1 cellular context compared by ENCODE assay signal in the genomic region with DNA sequence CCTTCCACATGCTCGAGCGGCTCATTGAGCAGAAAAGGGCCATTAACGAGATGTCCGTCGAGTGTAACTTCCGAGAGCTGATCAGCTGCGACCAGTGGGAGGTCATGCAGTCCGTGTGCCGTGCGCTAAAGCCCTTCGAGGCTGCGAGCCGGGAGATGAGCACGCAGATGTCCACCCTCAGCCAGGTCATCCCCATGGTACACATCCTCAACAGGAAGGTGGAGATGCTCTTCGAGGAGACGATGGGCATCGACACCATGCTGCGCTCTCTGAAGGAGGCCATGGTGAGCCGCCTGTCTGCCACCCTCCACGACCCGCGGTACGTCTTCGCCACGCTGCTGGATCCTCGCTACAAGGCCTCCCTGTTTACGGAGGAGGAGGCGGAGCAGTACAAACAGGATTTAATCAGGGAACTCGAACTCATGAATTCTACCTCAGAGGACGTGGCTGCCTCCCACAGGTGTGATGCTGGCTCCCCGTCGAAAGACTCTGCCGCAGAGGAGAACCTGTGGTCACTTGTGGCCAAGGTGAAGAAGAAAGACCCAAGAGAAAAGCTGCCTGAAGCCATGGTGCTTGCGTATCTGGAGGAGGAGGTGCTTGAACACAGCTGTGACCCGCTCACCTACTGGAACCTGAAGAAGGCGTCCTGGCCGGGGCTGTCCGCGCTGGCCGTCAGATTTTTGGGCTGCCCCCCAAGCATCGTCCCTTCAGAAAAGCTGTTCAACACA.
TF ChIP-seq lines count a peak whose summit lies in the region.

No MANE protein-coding gene starts in this region.

TF ChIP-seq in GM12878, 131 proteins besides CTCF, POLR2A, EP300 and RAD21:
- TF ChIP-seq, protein P1, sequence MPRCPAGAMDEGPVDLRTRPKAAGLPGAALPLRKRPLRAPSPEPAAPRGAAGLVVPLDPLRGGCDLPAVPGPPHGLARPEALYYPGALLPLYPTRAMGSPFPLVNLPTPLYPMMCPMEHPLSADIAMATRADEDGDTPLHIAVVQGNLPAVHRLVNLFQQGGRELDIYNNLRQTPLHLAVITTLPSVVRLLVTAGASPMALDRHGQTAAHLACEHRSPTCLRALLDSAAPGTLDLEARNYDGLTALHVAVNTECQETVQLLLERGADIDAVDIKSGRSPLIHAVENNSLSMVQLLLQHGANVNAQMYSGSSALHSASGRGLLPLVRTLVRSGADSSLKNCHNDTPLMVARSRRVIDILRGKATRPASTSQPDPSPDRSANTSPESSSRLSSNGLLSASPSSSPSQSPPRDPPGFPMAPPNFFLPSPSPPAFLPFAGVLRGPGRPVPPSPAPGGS (IDR thresholded peaks at IDR 0.05; ENCODE audit: borderline replicate concordance, insufficient read depth, low read depth, low read length, poor library complexity, severe bottlenecking), result no peak
- TF ChIP-seq EGR1 (IDR thresholded peaks at IDR 0.05; ENCODE audit: borderline replicate concordance in 1 of 2, low read depth in 2 of 2, low read length in 2 of 2) (no peak), ZNF622 (IDR thresholded peaks at IDR 0.05) (no peak), ETV6 (conservative IDR thresholded peaks at IDR 0.05 in 1 of 2, IDR thresholded peaks at IDR 0.05 in 1 of 2; ENCODE audit: borderline replicate concordance in 1 of 2, low read depth in 1 of 2) (no peak), CREM (IDR thresholded peaks at IDR 0.05; ENCODE audit: low read depth) (no peak), SMAD5 (IDR thresholded peaks at IDR 0.05; ENCODE audit: low read depth) (no peak), MTA3 (IDR thresholded peaks at IDR 0.05; ENCODE audit: borderline replicate concordance, low read length) (no peak), PAX5 (IDR thresholded peaks at IDR 0.05; ENCODE audit: borderline replicate concordance, low read depth, low read length) (no peak), PML (IDR thresholded peaks at IDR 0.05; ENCODE audit: low read length) (no peak), POLR2AphosphoS5 (IDR thresholded peaks at IDR 0.05; ENCODE audit: low read length) (no peak), FOXK2 (IDR thresholded peaks at IDR 0.05) (no peak), JUNB (IDR thresholded peaks at IDR 0.05) (no peak)
- TF ChIP-seq, protein P2, sequence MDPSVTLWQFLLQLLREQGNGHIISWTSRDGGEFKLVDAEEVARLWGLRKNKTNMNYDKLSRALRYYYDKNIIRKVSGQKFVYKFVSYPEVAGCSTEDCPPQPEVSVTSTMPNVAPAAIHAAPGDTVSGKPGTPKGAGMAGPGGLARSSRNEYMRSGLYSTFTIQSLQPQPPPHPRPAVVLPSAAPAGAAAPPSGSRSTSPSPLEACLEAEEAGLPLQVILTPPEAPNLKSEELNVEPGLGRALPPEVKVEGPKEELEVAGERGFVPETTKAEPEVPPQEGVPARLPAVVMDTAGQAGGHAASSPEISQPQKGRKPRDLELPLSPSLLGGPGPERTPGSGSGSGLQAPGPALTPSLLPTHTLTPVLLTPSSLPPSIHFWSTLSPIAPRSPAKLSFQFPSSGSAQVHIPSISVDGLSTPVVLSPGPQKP (IDR thresholded peaks at IDR 0.05; ENCODE audit: low read depth, low read length), result no peak
- TF ChIP-seq, protein P3, sequence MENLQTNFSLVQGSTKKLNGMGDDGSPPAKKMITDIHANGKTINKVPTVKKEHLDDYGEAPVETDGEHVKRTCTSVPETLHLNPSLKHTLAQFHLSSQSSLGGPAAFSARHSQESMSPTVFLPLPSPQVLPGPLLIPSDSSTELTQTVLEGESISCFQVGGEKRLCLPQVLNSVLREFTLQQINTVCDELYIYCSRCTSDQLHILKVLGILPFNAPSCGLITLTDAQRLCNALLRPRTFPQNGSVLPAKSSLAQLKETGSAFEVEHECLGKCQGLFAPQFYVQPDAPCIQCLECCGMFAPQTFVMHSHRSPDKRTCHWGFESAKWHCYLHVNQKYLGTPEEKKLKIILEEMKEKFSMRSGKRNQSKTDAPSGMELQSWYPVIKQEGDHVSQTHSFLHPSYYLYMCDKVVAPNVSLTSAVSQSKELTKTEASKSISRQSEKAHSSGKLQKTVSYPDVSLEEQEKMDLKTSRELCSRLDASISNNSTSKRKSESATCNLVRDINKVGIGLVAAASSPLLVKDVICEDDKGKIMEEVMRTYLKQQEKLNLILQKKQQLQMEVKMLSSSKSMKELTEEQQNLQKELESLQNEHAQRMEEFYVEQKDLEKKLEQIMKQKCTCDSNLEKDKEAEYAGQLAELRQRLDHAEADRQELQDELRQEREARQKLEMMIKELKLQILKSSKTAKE (IDR thresholded peaks at IDR 0.05; ENCODE audit: low read depth, poor library complexity, severe bottlenecking), result no peak
